Comparison of ENCODE assay signal across 21 cellular contexts in genomic region chr14:105334383-105335230, GRCh38. TPM values are rescaled to one million over a fixed set of nuclear protein-coding genes. Genes with fewer than 3 reads are reported as not detected.
DNase-seq lines count a peak whose midpoint lies in the region; ATAC-seq, FAIRE-seq and TF ChIP-seq lines count a peak whose summit lies in the region.
"Had no signal": no experiment of that assay in that cellular context is flagged by ENCODE, and none has a peak within 500 bp of the region (broad histone marks: within the 10 kb centered on the region; RNA-seq: fewer than 3 reads in every experiment).

No MANE protein-coding gene starts in this region.

- peak overlapping the region; percentile 11 for H3K23ac ChIP-seq in neuronal stem cell (ENCODE audit: low read depth, low read length, poor library complexity)

- peaks cover 22% of the 10 kb centered on the region; the same call in 1 of the 2 replicates for H3K36me3 ChIP-seq in BLaER1
- peaks cover 0 to 7% of the 10 kb centered on the region in 2 donors for H3K36me3 ChIP-seq in neuronal stem cell (replicated peaks in 1 of 2; ENCODE audit: control insufficient read depth in 2 of 2, insufficient read depth in 2 of 2, low read length in 2 of 2)
- H3K36me3 ChIP-seq: ascending aorta, BE2C had no signal

- no peak for FAIRE-seq in urothelium cell line (lab: Jason Lieb, UNC)

- H3K4me1 ChIP-seq in BLaER1 (peaks cover 98% of the 10 kb centered on the region), neuronal stem cell (ENCODE audit: control insufficient read depth in 2 of 2, insufficient read depth in 1 of 2, low read depth in 1 of 2, low read length in 2 of 2) (peaks cover 9% of the 10 kb centered on the region in 2 donors)
- H3K4me1 ChIP-seq: BE2C had no signal

- no peak overlapping the region for H2BK120ac ChIP-seq in neuronal stem cell (ENCODE audit: low read depth, low read length)

- H3K79me1 ChIP-seq in neuronal stem cell (ENCODE audit: low read depth, low read length), result peaks cover 3% of the 10 kb centered on the region

- peak overlapping the region; percentile 60 for H3K14ac ChIP-seq in neuronal stem cell (ENCODE audit: low read length)

- WGBS in neuronal stem cell (ENCODE audit: extremely low coverage in 2 of 2, insufficient read length in 2 of 2, insufficient replicate concordance in 1 of 2), 2 donors, result no CpG with 5 or more reads among the region's 17 CpGs

- no peak overlapping the region for H2BK15ac ChIP-seq in neuronal stem cell (ENCODE audit: low read length)

- DNase-seq in neuronal stem cell (ENCODE audit: low spot score) (no peak), head of caudate nucleus (no peak), urothelium cell line (ENCODE audit: low spot score) (no peak)
- DNase-seq: activated CD4-positive, alpha-beta T cell treated with anti-CD3 and anti-CD28 coated beads, Interleukin-2, amount 50 U/mL, for 4 hours; central memory CD4-positive, alpha-beta T cell; dermis blood vessel endothelial cell; DMS79; natural killer cell; NCI-H1092; NCI-H187 treated with DMSO at 0.1 percent for 48 hours; retina; stimulated activated CD4-positive, alpha-beta T cell treated with anti-CD3 and anti-CD28 coated beads, Interleukin-4, amount 100 ng/mL, for 4 hours; trophoblast cell had no signal

- H3K9me3 ChIP-seq in BLaER1, result peaks cover 13% of the 10 kb centered on the region
- H3K9me3 ChIP-seq in neuronal stem cell (replicated peaks in 1 of 2; ENCODE audit: control insufficient read depth in 2 of 2, insufficient read depth in 1 of 2, low read depth in 1 of 2, low read length in 2 of 2), result peaks cover 0 to 7% of the 10 kb centered on the region in 2 donors
- H3K9me3 ChIP-seq: ascending aorta, BE2C had no signal

- 0 out of 2 replicates have a peak overlapping the region, but pooled peaks have one; percentile 13 for H3K9ac ChIP-seq in BLaER1
- no peak overlapping the region for H3K9ac ChIP-seq in neuronal stem cell (ENCODE audit: low read depth, low read length, poor library complexity)

- H3K4ac ChIP-seq in neuronal stem cell (ENCODE audit: low read length), result peak overlapping the region; percentile 3

- H3K4me3 ChIP-seq in BLaER1 (no peak overlapping the region), neuronal stem cell (ENCODE audit: low read length in 2 of 2) (no peak overlapping the region)
- H3K4me3 ChIP-seq: ascending aorta had no signal

- ATAC-seq in esophagus mucosa (peak; percentile 14), GM21367 (IDR thresholded peaks at IDR 0.05; ENCODE audit: unreplicated experiment) (no peak), HG02610 (IDR thresholded peaks at IDR 0.05; ENCODE audit: unreplicated experiment) (no peak)
- ATAC-seq: activated T-helper 17 cell treated with anti-CD3 and anti-CD28 coated beads, Interleukin-2, amount 50 U/mL, for 72 hours; natural killer cell had no signal

- peaks cover 100% of the 10 kb centered on the region for H4K20me1 ChIP-seq in BLaER1

- peak overlapping the region; percentile 30 for H3K18ac ChIP-seq in neuronal stem cell (ENCODE audit: low read length)

- H3K27me3 ChIP-seq in BLaER1, result no peaks in the 10 kb centered on the region
- H3K27me3 ChIP-seq in neuronal stem cell (ENCODE audit: control insufficient read depth in 3 of 3, insufficient read depth in 3 of 3, low read depth in 1 of 3, low read length in 3 of 3), result no peaks in the 10 kb centered on the region
- H3K27me3 ChIP-seq: ascending aorta, BE2C had no signal

- H2BK5ac ChIP-seq in neuronal stem cell (ENCODE audit: low read length), result no peak overlapping the region

- H4K8ac ChIP-seq in neuronal stem cell (ENCODE audit: low read depth, low read length), result peak overlapping the region; percentile 86

- intact Hi-C loops in head of caudate nucleus (cut with DNase I), result no loop called here

- peak; percentile 28; the same call in 1 of the 2 replicates for TF ChIP-seq RAD21 in Ishikawa (IDR thresholded peaks at IDR 0.05; ENCODE audit: low read depth)

- no peak for TF ChIP-seq EP300 in Ishikawa (IDR thresholded peaks at IDR 0.05; ENCODE audit: borderline replicate concordance)

- H2BK12ac ChIP-seq in neuronal stem cell (ENCODE audit: low read length), result peak overlapping the region; percentile 44

- H3K27ac ChIP-seq in BLaER1, result no peak overlapping the region
- H3K27ac ChIP-seq in neuronal stem cell (replicated peaks; ENCODE audit: low read length), result no peak overlapping the region
- H3K27ac ChIP-seq: ascending aorta had no signal

- H2AK5ac ChIP-seq in neuronal stem cell (ENCODE audit: low read depth, low read length), result no peak overlapping the region

- no peak overlapping the region for H2AFZ ChIP-seq in neuronal stem cell (ENCODE audit: low read length)

- H4K91ac ChIP-seq in neuronal stem cell (ENCODE audit: low read depth, low read length, poor library complexity), result no peak overlapping the region

- H3K4me2 ChIP-seq in BLaER1 (peak overlapping the region; percentile 93), neuronal stem cell (ENCODE audit: insufficient read depth, low read length, poor library complexity, severe bottlenecking) (no peak overlapping the region)

TF ChIP-seq in Ishikawa, 13 proteins besides CTCF, POLR2A, EP300 and RAD21:
- TF ChIP-seq TEAD4 (IDR thresholded peaks at IDR 0.05) (no peak), USF1 (IDR thresholded peaks at IDR 0.05) (no peak)

RNA-seq across cellular contexts. Expression of gene PACS2, which starts 20.1 kb away (rescaled TPM):
- total RNA-seq in esophagus mucosa, result 24.9 TPM
- 33.5 TPM for polyA plus RNA-seq in neuronal stem cell (2013, experiment 1 of 2)
- 32.3 TPM for polyA plus RNA-seq in neuronal stem cell (2013, experiment 2 of 2)

RNA-seq across cellular contexts. Expression of gene BRF1, which starts 33.8 kb away (rescaled TPM):
- 11.7 TPM for total RNA-seq in esophagus mucosa
- polyA plus RNA-seq in neuronal stem cell (2013, experiment 1 of 2), result 14.0 TPM
- polyA plus RNA-seq in neuronal stem cell (2013, experiment 2 of 2), result 14.3 TPM
